In genomic region chr15:72168833-72169232, GRCh38 we compare ENCODE assay signal across 27 cellular contexts. TPM values are rescaled to one million over a fixed set of nuclear protein-coding genes. Genes with fewer than 3 reads are reported as not detected.
A peak's percentile ranks its signal among the peaks of the same experiment; 100 is the strongest.
DNase-seq lines count a peak whose midpoint lies in the region; ATAC-seq, FAIRE-seq and TF ChIP-seq lines count a peak whose summit lies in the region.
"Had no signal": no experiment of that assay in that cellular context is flagged by ENCODE, and none has a peak within 500 bp of the region (broad histone marks: within the 10 kb centered on the region; RNA-seq: fewer than 3 reads in every experiment).

No MANE protein-coding gene starts in this region.

- TF ChIP-seq CTCF in mammary epithelial cell (conservative IDR thresholded peaks at IDR 0.05 in 1 of 2, IDR thresholded peaks at IDR 0.05 in 1 of 2; ENCODE audit: extremely low read depth in 1 of 2, insufficient read depth in 1 of 2, low read depth in 1 of 2, low read length in 2 of 2) (no peak), smooth muscle cell (IDR thresholded peaks at IDR 0.05; ENCODE audit: borderline replicate concordance, insufficient read depth, poor library complexity, severe bottlenecking) (no peak)

- no peak for DNase-seq in activated CD4-positive, alpha-beta T cell treated with anti-CD3 and anti-CD28 coated beads, Interleukin-2, amount 10 ng/mL, durations not matched to agents 7 days and 5 days
- no peak for DNase-seq in activated CD4-positive, alpha-beta T cell treated with anti-CD3 and anti-CD28 coated beads for 4 hours
- DNase-seq in NCI-H69 (lab: John Stamatoyannopoulos, UW) (peak; percentile 4), mammary epithelial cell (no peak), smooth muscle cell (lab: John Stamatoyannopoulos, UW; ENCODE audit: unreplicated experiment) (no peak), NCI-H187 treated with DMSO at 0.1 percent for 48 hours (lab: John Stamatoyannopoulos, UW) (no peak), frontal cortex (ENCODE audit: low spot score in 2 of 2) (no peak)
- DNase-seq: activated CD4-positive, CD25-positive, alpha-beta regulatory T cell; activated naive CD8-positive, alpha-beta T cell treated with anti-CD3 and anti-CD28 coated beads for 36 hours; dermis blood vessel endothelial cell; GF-D8; H7; hypothalamus; MV-4-11; naive thymus-derived CD4-positive, alpha-beta T cell; NCI-H2029 treated with DMSO at 0.1 percent for 48 hours; NCI-H446 treated with DMSO at 0.1 percent for 48 hours; SIG-M5 had no signal

- no TSS peak for BruUV-seq in mammary epithelial cell (replicated peaks; lab: Mats Ljungman, UMichigan)

- H3K9ac ChIP-seq in mammary epithelial cell (ENCODE audit: insufficient read depth, low read length) (peak overlapping the region; percentile 27), smooth muscle cell (ENCODE audit: low read depth) (no peak overlapping the region)
- H3K9ac ChIP-seq: BLaER1 had no signal

- 4% methylated on average over 5 of the region's 6 CpGs for WGBS in mammary epithelial cell (ENCODE audit: low coverage, missing lambda C conversion rate)
- WGBS in smooth muscle cell (ENCODE audit: low lambda C conversion rate): 68% methylated on average over 6 of the region's 6 CpGs

- in situ Hi-C loops in mammary epithelial cell (cut with MboI; ENCODE audit: low sequenced_read_pairs in 2 of 2): loop anchor here in 1 of 2 donors (25.0 kb wide), 2 partner anchors 357 to 707 kb away; partner anchors contain the start of gene NR2E3

- CTCF ChIA-PET in activated CD4-positive, alpha-beta T cell treated with anti-CD3 and anti-CD28 coated beads, Interleukin-2, amount 10 ng/mL, durations not matched to agents 7 days and 5 days (lab: Charles Lee): interaction anchor here (0.5 to 1.6 kb wide), 2 partner anchors 13 to 380 kb away, joined by 3 to 7 read pairs; no protein-coding TSS in a partner anchor
- CTCF ChIA-PET in mammary epithelial cell (lab: Charles Lee; ENCODE audit: low non-redundant PET): no interaction called here

- H3K4me1 Mint-ChIP-seq in activated CD4-positive, alpha-beta T cell treated with anti-CD3 and anti-CD28 coated beads, Interleukin-2, amount 10 ng/mL, durations not matched to agents 7 days and 5 days: peaks cover 18% of the 10 kb centered on the region
- H3K4me1 Mint-ChIP-seq: activated T-helper 17 cell treated with anti-CD3 and anti-CD28 coated beads, Interleukin-2, amount 50 U/mL, for 72 hours had no signal

- H3K9me3 ChIP-seq in mammary epithelial cell (replicated peaks; ENCODE audit: insufficient read depth, low read length) (no peaks in the 10 kb centered on the region), smooth muscle cell (replicated peaks; ENCODE audit: low read depth) (no peaks in the 10 kb centered on the region)
- H3K9me3 ChIP-seq: A549, BLaER1, vagina had no signal

- no peaks in the 10 kb centered on the region for H3K27me3 Mint-ChIP-seq in activated CD4-positive, alpha-beta T cell treated with anti-CD3 and anti-CD28 coated beads, Interleukin-2, amount 10 ng/mL, durations not matched to agents 7 days and 5 days
- H3K27me3 Mint-ChIP-seq: activated naive CD8-positive, alpha-beta T cell treated with anti-CD3 and anti-CD28 coated beads for 36 hours; activated T-helper 17 cell treated with anti-CD3 and anti-CD28 coated beads, Interleukin-2, amount 50 U/mL, for 72 hours had no signal

- H3K27ac Mint-ChIP-seq in activated CD4-positive, alpha-beta T cell treated with anti-CD3 and anti-CD28 coated beads, Interleukin-2, amount 10 ng/mL, durations not matched to agents 7 days and 5 days: peak overlapping the region; percentile 47
- H3K27ac Mint-ChIP-seq: activated naive CD8-positive, alpha-beta T cell treated with anti-CD3 and anti-CD28 coated beads for 36 hours; activated T-helper 17 cell treated with anti-CD3 and anti-CD28 coated beads, Interleukin-2, amount 50 U/mL, for 72 hours; T-helper 1 cell treated with Interleukin-12 subunit alpha and Interleukin-12 subunit beta and Interleukin-4 antibody, amounts not matched to agents 30 μg/mL and 1 μg/mL, for 36 hours had no signal

- H3K4me2 ChIP-seq in mammary epithelial cell (ENCODE audit: insufficient read depth, low read depth, low read length): peak overlapping the region; percentile 74
- H3K4me2 ChIP-seq in smooth muscle cell: peak overlapping the region; percentile 68
- H3K4me2 ChIP-seq: A549, BLaER1 had no signal

- intact Hi-C loops in mammary epithelial cell (cut with micrococcal nuclease): loop anchor here (2.0 kb wide), 1 partner anchor 16 kb away; no protein-coding TSS in a partner anchor

- no peaks in the 10 kb centered on the region for H3K36me3 Mint-ChIP-seq in activated CD4-positive, alpha-beta T cell treated with anti-CD3 and anti-CD28 coated beads, Interleukin-2, amount 10 ng/mL, durations not matched to agents 7 days and 5 days (ENCODE audit: low read depth)
- H3K36me3 Mint-ChIP-seq: activated naive CD8-positive, alpha-beta T cell treated with anti-CD3 and anti-CD28 coated beads for 36 hours; naive thymus-derived CD4-positive, alpha-beta T cell had no signal

- H4K20me1 ChIP-seq in mammary epithelial cell (ENCODE audit: insufficient read depth, low read length) (no peaks in the 10 kb centered on the region), smooth muscle cell (ENCODE audit: low read depth) (no peaks in the 10 kb centered on the region)
- H4K20me1 ChIP-seq: BLaER1 had no signal

- POLR2A ChIA-PET in activated CD4-positive, alpha-beta T cell treated with anti-CD3 and anti-CD28 coated beads, Interleukin-2, amount 10 ng/mL, durations not matched to agents 7 days and 5 days (lab: Charles Lee): no interaction called here

- H3K9me3 Mint-ChIP-seq in activated CD4-positive, alpha-beta T cell treated with anti-CD3 and anti-CD28 coated beads, Interleukin-2, amount 10 ng/mL, durations not matched to agents 7 days and 5 days: no peaks in the 10 kb centered on the region
- H3K9me3 Mint-ChIP-seq: activated naive CD8-positive, alpha-beta T cell treated with anti-CD3 and anti-CD28 coated beads for 36 hours; activated T-helper 17 cell treated with anti-CD3 and anti-CD28 coated beads, Interleukin-2, amount 50 U/mL, for 72 hours; naive thymus-derived CD4-positive, alpha-beta T cell; T-helper 1 cell treated with Interleukin-12 subunit alpha and Interleukin-12 subunit beta and Interleukin-4 antibody, amounts not matched to agents 30 μg/mL and 1 μg/mL, for 36 hours had no signal

- no peak overlapping the region for H3K4me3 Mint-ChIP-seq in activated CD4-positive, alpha-beta T cell treated with anti-CD3 and anti-CD28 coated beads, Interleukin-2, amount 10 ng/mL, durations not matched to agents 7 days and 5 days
- H3K4me3 Mint-ChIP-seq: activated naive CD8-positive, alpha-beta T cell treated with anti-CD3 and anti-CD28 coated beads for 36 hours; activated T-helper 17 cell treated with anti-CD3 and anti-CD28 coated beads, Interleukin-2, amount 50 U/mL, for 72 hours; T-helper 1 cell treated with Interleukin-12 subunit alpha and Interleukin-12 subunit beta and Interleukin-4 antibody, amounts not matched to agents 30 μg/mL and 1 μg/mL, for 36 hours had no signal

- H3K4me3 ChIP-seq in mammary epithelial cell (replicated peaks in 1 of 3; ENCODE audit: insufficient read depth in 1 of 3, low read depth in 2 of 3, low read length in 3 of 3): peak overlapping the region in 1 of 3 experiments; percentile 11
- H3K4me3 ChIP-seq in smooth muscle cell: no peak overlapping the region
- H3K4me3 ChIP-seq: A549, BLaER1, GM12878, vagina had no signal

- H3F3A ChIP-seq in smooth muscle cell (ENCODE audit: low read depth): no peaks in the 10 kb centered on the region

- H3K36me3 ChIP-seq in mammary epithelial cell (ENCODE audit: insufficient read depth, low read length) (no peaks in the 10 kb centered on the region), smooth muscle cell (ENCODE audit: low read depth) (no peaks in the 10 kb centered on the region)
- H3K36me3 ChIP-seq: BLaER1, brain microvascular endothelial cell, vagina had no signal

- FAIRE-seq in frontal cortex (lab: Jason Lieb, UNC): no peak
- FAIRE-seq: A549, endothelial cell of umbilical vein, GM12878 had no signal

- no peaks in the 10 kb centered on the region for H3K79me2 ChIP-seq in mammary epithelial cell (ENCODE audit: insufficient read depth, low read length)
- no peaks in the 10 kb centered on the region for H3K79me2 ChIP-seq in smooth muscle cell (ENCODE audit: low read depth)

- H3K4me1 ChIP-seq in mammary epithelial cell (ENCODE audit: insufficient read depth, low read length): peaks cover 43% of the 10 kb centered on the region
- H3K4me1 ChIP-seq in smooth muscle cell (ENCODE audit: low read depth): peaks cover 8% of the 10 kb centered on the region
- H3K4me1 ChIP-seq: vagina had no signal

- no peaks in the 10 kb centered on the region for H3K27me3 ChIP-seq in mammary epithelial cell (ENCODE audit: insufficient read depth, low read length)
- H3K27me3 ChIP-seq in smooth muscle cell (ENCODE audit: low read depth): no peaks in the 10 kb centered on the region
- H3K27me3 ChIP-seq: BLaER1, brain microvascular endothelial cell, vagina had no signal

- H3K27ac ChIP-seq in mammary epithelial cell (ENCODE audit: insufficient read depth, low read depth, low read length): peak overlapping the region; percentile 64
- peak overlapping the region; percentile 18 for H3K27ac ChIP-seq in smooth muscle cell (ENCODE audit: low read depth)
- H3K27ac ChIP-seq: A549, BLaER1, brain microvascular endothelial cell, vagina had no signal

- H2AFZ ChIP-seq in mammary epithelial cell (ENCODE audit: low read depth, low read length) (peak overlapping the region; percentile 85), smooth muscle cell (ENCODE audit: low read depth) (no peak overlapping the region)

- no peak for ATAC-seq in GM18498 (IDR thresholded peaks at IDR 0.05; ENCODE audit: unreplicated experiment)
- ATAC-seq: naive thymus-derived CD4-positive, alpha-beta T cell had no signal

- dilution Hi-C loops in mammary epithelial cell (cut with HindIII; ENCODE audit: low sequenced_read_pairs): no loop called here

RNA-seq across cellular contexts. Expression of gene GRAMD2A, which starts 28.8 kb away (rescaled TPM):
- total RNA-seq in activated CD4-positive, alpha-beta T cell treated with anti-CD3 and anti-CD28 coated beads, Interleukin-2, amount 10 ng/mL, durations not matched to agents 7 days and 5 days: not detected
- total RNA-seq in mammary epithelial cell: 10 to 100 TPM; 16.0 to 45.0 TPM
- polyA plus RNA-seq in mammary epithelial cell: 13.0 TPM
- 14.2 TPM for polyA minus RNA-seq in mammary epithelial cell
- total RNA-seq in smooth muscle cell: 2.1 and 2.9 TPM in 2 replicates
- 0.54 and 2.9 TPM in 2 replicates for polyA plus RNA-seq in smooth muscle cell
- 1.2 TPM for total RNA-seq in frontal cortex
- total RNA-seq: activated naive CD8-positive, alpha-beta T cell treated with anti-CD3 and anti-CD28 coated beads for 36 hours; GM12878; naive thymus-derived CD4-positive, alpha-beta T cell had no signal
- polyA plus RNA-seq: naive thymus-derived CD4-positive, alpha-beta T cell had no signal

RNA-seq across cellular contexts. Expression of gene SENP8, which starts 50.6 kb away (rescaled TPM):
- 1 to 10 TPM; 1.2 to 1.3 TPM for total RNA-seq in activated CD4-positive, alpha-beta T cell treated with anti-CD3 and anti-CD28 coated beads, Interleukin-2, amount 10 ng/mL, durations not matched to agents 7 days and 5 days
- 1 to 10 TPM; 2.7 to 4.0 TPM for total RNA-seq in mammary epithelial cell
- polyA plus RNA-seq in mammary epithelial cell: 2.0 TPM
- not detected for polyA minus RNA-seq in mammary epithelial cell
- 1.0 and 4.0 TPM in 2 replicates for total RNA-seq in smooth muscle cell
- polyA plus RNA-seq in smooth muscle cell: 2.3 and 2.8 TPM in 2 replicates
- total RNA-seq in frontal cortex: 6.1 TPM

RNA-seq across cellular contexts. Expression of gene MYO9A, which starts 50.9 kb away (rescaled TPM):
- total RNA-seq in activated CD4-positive, alpha-beta T cell treated with anti-CD3 and anti-CD28 coated beads, Interleukin-2, amount 10 ng/mL, durations not matched to agents 7 days and 5 days: 10 to 100 TPM; 21.8 to 24.1 TPM
- total RNA-seq in mammary epithelial cell: 10 to 100 TPM; 43.2 to 55.2 TPM
- 8.7 TPM for polyA plus RNA-seq in mammary epithelial cell
- polyA minus RNA-seq in mammary epithelial cell: 187 TPM
- 36.9 and 41.9 TPM in 2 replicates for total RNA-seq in smooth muscle cell
- 10.7 and 15.0 TPM in 2 replicates for polyA plus RNA-seq in smooth muscle cell
- 121 TPM for total RNA-seq in frontal cortex
